Comparison of ENCODE assay signal across 10 cellular contexts in the genomic region with DNA sequence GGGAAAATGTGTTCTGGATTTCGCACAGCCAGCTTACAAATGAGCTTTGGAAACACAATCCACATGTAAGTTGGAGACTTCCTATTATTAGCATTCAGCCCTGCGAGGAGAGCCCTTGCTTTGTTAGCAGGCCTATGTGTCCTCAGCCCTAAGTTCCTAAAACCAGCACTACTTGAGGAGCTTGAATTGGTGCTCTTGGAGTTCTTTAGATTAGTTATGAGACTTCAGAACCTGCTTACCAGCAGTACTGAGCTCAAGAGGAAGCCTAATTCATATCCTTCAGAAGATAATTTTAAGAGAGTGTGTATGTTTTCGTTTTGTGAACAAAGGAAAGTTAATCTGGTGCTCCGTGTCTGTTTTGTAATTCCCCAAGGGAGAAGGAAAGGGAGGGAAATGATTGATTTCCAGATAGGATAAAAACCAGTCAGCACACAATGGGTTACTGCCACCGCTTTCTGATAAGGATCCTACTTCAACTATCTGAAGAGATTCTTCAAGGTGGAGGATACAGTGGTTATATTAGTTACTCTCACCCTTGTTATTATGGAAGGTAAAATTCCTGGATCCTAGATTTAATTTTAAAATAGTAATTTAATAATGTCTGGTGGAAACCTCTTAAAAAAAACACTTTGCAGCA. TPM values are rescaled to one million over a fixed set of nuclear protein-coding genes. Genes with fewer than 3 reads are reported as not detected.
DNase-seq lines count a peak whose midpoint lies in the region; ATAC-seq, FAIRE-seq and TF ChIP-seq lines count a peak whose summit lies in the region.
"Had no signal": no experiment of that assay in that cellular context is flagged by ENCODE, and none has a peak within 500 bp of the region (broad histone marks: within the 10 kb centered on the region; RNA-seq: fewer than 3 reads in every experiment).

No MANE protein-coding gene starts in this region.

- DNase-seq in activated B cell treated with CpG ODN at 0.5 μM for 24 hours (no peak), keratinocyte (ENCODE audit: low read depth, low spot score) (no peak), HEK293T (ENCODE audit: extremely low spot score) (no peak)
- DNase-seq: islet precursor cell, NCI-H510A had no signal

- H3K27me3 ChIP-seq in keratinocyte (ENCODE audit: control insufficient read depth, extremely low read depth, insufficient read depth, low read length), result no peaks in the 10 kb centered on the region

- H3K4me1 Mint-ChIP-seq in activated B cell treated with CpG ODN at 0.5 μM for 24 hours, result peaks cover 78% of the 10 kb centered on the region
- H3K4me1 Mint-ChIP-seq in stimulated activated memory B cell treated with anti-CD40 and anti-IgM and Interleukin-4, amounts not matched to agents 10 μg/mL and 1 μg/mL and 100 μg/mL, for 72 hours, result peaks cover 61% of the 10 kb centered on the region

- no peak overlapping the region; the same call in 1 of the 2 replicates for H3K27ac ChIP-seq in HEK293 (ENCODE audit: extremely low read depth, low read depth, low read length)
- peak overlapping the region; percentile 11 for H3K27ac ChIP-seq in keratinocyte (ENCODE audit: control insufficient read depth, insufficient read depth, low read length)
- H3K27ac ChIP-seq: HL-60 had no signal

- H3K79me2 ChIP-seq in keratinocyte (ENCODE audit: control insufficient read depth, insufficient read depth, low read length), result peaks cover 39% of the 10 kb centered on the region

- peak overlapping the region; percentile 67 for H3K27ac Mint-ChIP-seq in activated B cell treated with CpG ODN at 0.5 μM for 24 hours
- peak overlapping the region; percentile 13 for H3K27ac Mint-ChIP-seq in stimulated activated memory B cell treated with anti-CD40 and anti-IgM and Interleukin-4, amounts not matched to agents 10 μg/mL and 1 μg/mL and 100 μg/mL, for 72 hours

- H3K36me3 Mint-ChIP-seq in activated B cell treated with CpG ODN at 0.5 μM for 24 hours (ENCODE audit: low read depth), result no peaks in the 10 kb centered on the region
- H3K36me3 Mint-ChIP-seq in stimulated activated memory B cell treated with anti-CD40 and anti-IgM and Interleukin-4, amounts not matched to agents 10 μg/mL and 1 μg/mL and 100 μg/mL, for 72 hours, result no peaks in the 10 kb centered on the region

- POLR2A ChIA-PET in HEK293 (lab: Yijun Ruan, JAX), result interaction anchor here (1.7 kb wide), 1 partner anchor 35 kb away, joined by 12 read pairs; a partner anchor contains a TSS
- POLR2A ChIA-PET in activated B cell treated with CpG ODN at 0.5 μM for 24 hours (lab: Charles Lee), result interaction anchor here (0.7 to 2.2 kb wide), 2 partner anchors 36 kb away, joined by 3 to 12 read pairs; a partner anchor contains a TSS
- POLR2A ChIA-PET in HEK293T (lab: Yijun Ruan, JAX), result interaction anchor here (1.8 kb wide), 1 partner anchor 35 kb away, joined by 10 read pairs; a partner anchor contains a TSS

- H3K4me3 ChIP-seq in HEK293 (ENCODE audit: low read depth, low read length) (no peak overlapping the region), keratinocyte (ENCODE audit: control insufficient read depth in 2 of 3, extremely low read depth in 1 of 3, insufficient read depth in 2 of 3, low read depth in 1 of 3, low read length in 3 of 3) (no peak overlapping the region)

- H3K36me3 ChIP-seq in HEK293 (ENCODE audit: control insufficient read depth in 2 of 2, insufficient read depth in 1 of 2, low read length in 2 of 2) (no peaks in the 10 kb centered on the region; a peak in 1 of 3 replicates), keratinocyte (ENCODE audit: control insufficient read depth in 2 of 2, extremely low read depth in 1 of 2, insufficient read depth in 2 of 2, low read length in 2 of 2) (no peaks in the 10 kb centered on the region)

- CTCF ChIA-PET in HEK293 (lab: Yijun Ruan, JAX), result interaction anchor here (0.5 to 1.1 kb wide), 2 partner anchors 1004 to 1654 kb away, joined by 3 to 5 read pairs; no protein-coding TSS in a partner anchor
- CTCF ChIA-PET in activated B cell treated with CpG ODN at 0.5 μM for 24 hours (lab: Charles Lee), result interaction anchor here (1.0 to 6.9 kb wide), 8 partner anchors 11 to 1094 kb away, joined by 3 to 127 read pairs (median 6); a partner anchor contains a TSS
- CTCF ChIA-PET in HEK293T (lab: Yijun Ruan, JAX), result interaction anchor here (0.6 kb wide), 1 partner anchor 272 kb away, joined by 3 read pairs; no protein-coding TSS in a partner anchor

- intact Hi-C loops in activated B cell treated with CpG ODN at 0.5 μM for 24 hours (cut with micrococcal nuclease), result loop anchor here (10.0 kb wide), 1 partner anchor 1946 kb away; no protein-coding TSS in a partner anchor

- FAIRE-seq in keratinocyte (lab: Jason Lieb, UNC), result peak; percentile 64

- H3K9ac ChIP-seq in keratinocyte (ENCODE audit: control insufficient read depth, extremely low read depth, insufficient read depth, low read length), result no peak overlapping the region

- H3K4me2 ChIP-seq in keratinocyte (ENCODE audit: control insufficient read depth, extremely low read depth, insufficient read depth, low read depth, low read length), result peak overlapping the region; percentile 30

- no peaks in the 10 kb centered on the region for H3K9me3 ChIP-seq in HEK293 (ENCODE audit: control insufficient read depth, insufficient read depth, low read depth, low read length)
- no peaks in the 10 kb centered on the region for H3K9me3 ChIP-seq in keratinocyte (ENCODE audit: control insufficient read depth, low read depth, low read length)

- ATAC-seq in activated B cell treated with CpG ODN at 0.5 μM for 24 hours (ENCODE audit: low read depth), result no peak
- no peak for ATAC-seq in stimulated activated memory B cell treated with anti-CD40 and anti-IgM and Interleukin-4, amounts not matched to agents 10 μg/mL and 1 μg/mL and 100 μg/mL, for 72 hours
- no peak for ATAC-seq in GM19324 (IDR thresholded peaks at IDR 0.05; ENCODE audit: low FRiP score, unreplicated experiment)
- ATAC-seq in GM18511 (IDR thresholded peaks at IDR 0.05; ENCODE audit: unreplicated experiment), result no peak

- dilution Hi-C loops in keratinocyte (cut with MboI; ENCODE audit: extremely low pct_ligation_motif_present, low sequenced_read_pairs), result no loop called here

- H3K4me3 Mint-ChIP-seq in activated B cell treated with CpG ODN at 0.5 μM for 24 hours, result no peak overlapping the region
- H3K4me3 Mint-ChIP-seq in stimulated activated memory B cell treated with anti-CD40 and anti-IgM and Interleukin-4, amounts not matched to agents 10 μg/mL and 1 μg/mL and 100 μg/mL, for 72 hours, result no peak overlapping the region

- H2AFZ ChIP-seq in keratinocyte (ENCODE audit: control insufficient read depth, low read length), result peak overlapping the region; percentile 28

- H3K9me1 ChIP-seq in keratinocyte (ENCODE audit: control insufficient read depth, extremely low read depth, insufficient read depth, low read length), result peaks cover 4% of the 10 kb centered on the region

- no peaks in the 10 kb centered on the region for H3K27me3 Mint-ChIP-seq in activated B cell treated with CpG ODN at 0.5 μM for 24 hours
- H3K27me3 Mint-ChIP-seq in stimulated activated memory B cell treated with anti-CD40 and anti-IgM and Interleukin-4, amounts not matched to agents 10 μg/mL and 1 μg/mL and 100 μg/mL, for 72 hours, result no peaks in the 10 kb centered on the region

- H3K9me3 Mint-ChIP-seq in activated B cell treated with CpG ODN at 0.5 μM for 24 hours, result no peaks in the 10 kb centered on the region
- H3K9me3 Mint-ChIP-seq in stimulated activated memory B cell treated with anti-CD40 and anti-IgM and Interleukin-4, amounts not matched to agents 10 μg/mL and 1 μg/mL and 100 μg/mL, for 72 hours, result no peaks in the 10 kb centered on the region

- no peaks in the 10 kb centered on the region for H4K20me1 ChIP-seq in keratinocyte (ENCODE audit: control insufficient read depth, extremely low read depth, insufficient read depth, low read length)

- H3K4me1 ChIP-seq in HEK293 (ENCODE audit: control insufficient read depth, insufficient read depth, low read length) (peaks cover 13% of the 10 kb centered on the region), keratinocyte (ENCODE audit: control insufficient read depth, extremely low read depth, insufficient read depth, low read length) (peaks cover 28% of the 10 kb centered on the region)

- TF ChIP-seq CTCF in HEK293 (tag by site-specific recombination; IDR thresholded peaks at IDR 0.05) (no peak), activated B cell treated with CpG ODN at 0.5 μM for 24 hours (IDR thresholded peaks at IDR 0.05) (no peak), keratinocyte (optimal IDR thresholded peaks at IDR 0.05 in 1 of 3, IDR thresholded peaks at IDR 0.05 in 1 of 3, conservative IDR thresholded peaks at IDR 0.05 in 1 of 3; ENCODE audit: extremely low read depth in 1 of 3, insufficient read depth in 2 of 3, low read length in 3 of 3) (no peak)

TF ChIP-seq in HEK293, 187 proteins besides CTCF, POLR2A, EP300 and RAD21 (continues in another document):
- TF ChIP-seq OSR2 (tag by site-specific recombination; IDR thresholded peaks at IDR 0.05) (peak; percentile 38; the same call in 1 of the 2 replicates), ZNF624 (tag by site-specific recombination; IDR thresholded peaks at IDR 0.05) (no peak), ZNF292 (tag by site-specific recombination; IDR thresholded peaks at IDR 0.05; ENCODE audit: borderline replicate concordance, low read depth) (no peak)

TF ChIP-seq in HEK293T, 16 proteins besides CTCF, POLR2A, EP300 and RAD21 (continues in another document):
- no peak for TF ChIP-seq ZNF384 (IDR thresholded peaks at IDR 0.05)
- no peak for TF ChIP-seq HDGF (IDR thresholded peaks at IDR 0.05; ENCODE audit: borderline replicate concordance)
- TF ChIP-seq SP1 (IDR thresholded peaks at IDR 0.05), result no peak
- TF ChIP-seq FOXK2 (IDR thresholded peaks at IDR 0.05), result no peak
- TF ChIP-seq NFRKB (IDR thresholded peaks at IDR 0.05), result no peak
- TF ChIP-seq BHLHE40 (IDR thresholded peaks at IDR 0.05; ENCODE audit: borderline replicate concordance), result no peak

RNA-seq across cellular contexts. Expression of a gene that starts 35.2 kb away (rescaled TPM):
- 45.5 and 52.2 TPM in 2 replicates for total RNA-seq in activated B cell treated with CpG ODN at 0.5 μM for 24 hours
- 6.6 to 16.7 TPM (median 13.9 TPM) in 3 replicates for polyA plus RNA-seq in keratinocyte
- polyA plus RNA-seq in keratinocyte (2011; ENCODE audit: low read depth), result 40.8 TPM
- polyA plus RNA-seq in keratinocyte (2011; cell fraction: cytosol; rRNA removed), result 7.0 and 9.9 TPM in 2 replicates
- 16.0 and 17.5 TPM in 2 replicates for polyA plus RNA-seq in keratinocyte (2011; cell fraction: nucleus; rRNA removed)
- polyA plus RNA-seq in keratinocyte (2012; ENCODE audit: low replicate concordance), result 14.4 and 15.8 TPM in 2 replicates
- 31.5 to 55.5 TPM (median 53.6 TPM) in 3 replicates for polyA minus RNA-seq in keratinocyte
- 15.3 TPM for polyA minus RNA-seq in keratinocyte (2011; cell fraction: cytosol; rRNA and poly(A)+ RNA removed)
- 22.4 and 50.5 TPM in 2 replicates for polyA minus RNA-seq in keratinocyte (2011; cell fraction: nucleus; rRNA and poly(A)+ RNA removed)
